Comparison of ENCODE assay signal across 8 cellular contexts in the genomic region with DNA sequence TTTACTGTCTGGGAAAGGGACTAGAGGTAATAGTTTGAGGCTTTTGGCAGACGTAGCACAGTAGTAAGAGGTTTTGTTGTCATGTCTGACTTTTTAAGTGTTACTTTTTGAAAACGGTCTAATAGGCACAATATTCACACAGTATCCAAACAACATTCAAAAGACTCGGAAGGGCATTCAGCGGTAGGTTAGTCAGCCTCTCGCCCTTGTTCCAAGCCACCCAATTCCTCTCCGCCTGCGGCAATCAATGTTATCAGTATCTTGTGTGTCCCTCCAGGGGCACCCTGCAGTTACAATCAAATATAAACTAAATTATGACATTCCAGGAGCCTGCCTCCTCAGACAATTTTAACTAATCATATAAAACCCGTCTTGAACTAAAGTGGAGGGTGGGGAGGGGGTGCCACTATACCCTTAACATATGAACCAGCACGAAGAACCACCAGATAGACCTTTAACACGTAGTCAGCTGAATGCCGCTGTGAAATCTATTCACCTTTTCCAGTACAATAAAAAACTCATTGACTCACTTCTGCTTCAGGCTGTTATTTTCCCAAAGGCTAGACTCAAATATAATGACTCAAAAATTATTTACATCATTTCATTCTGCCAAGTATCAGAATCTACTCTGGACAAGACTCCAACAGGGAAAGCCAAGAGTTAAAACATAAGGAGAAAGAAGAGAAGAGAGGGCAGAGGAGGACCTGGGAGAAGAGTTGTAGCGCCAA. TPM values are rescaled to one million over a fixed set of nuclear protein-coding genes. Genes with fewer than 3 reads are reported as not detected.
DNase-seq lines count a peak whose midpoint lies in the region; ATAC-seq and TF ChIP-seq lines count a peak whose summit lies in the region.

No MANE protein-coding gene starts in this region.

- H3K27me3 ChIP-seq in MG63, result no peaks in the 10 kb centered on the region

- H3K4me3 ChIP-seq in MG63 (peak overlapping the region; percentile 98), coronary artery (peak overlapping the region; percentile 90)

- no peaks in the 10 kb centered on the region for H3K9me3 Mint-ChIP-seq in natural killer cell treated with Interleukin-12 subunit alpha and Interleukin-12 subunit beta and Interleukin-15 and Interleukin-18, amount 100 ng/mL, for 72 hours

- peak overlapping the region; percentile 83 to 95 for H3K27ac Mint-ChIP-seq in natural killer cell treated with Interleukin-12 subunit alpha and Interleukin-12 subunit beta and Interleukin-15 and Interleukin-18, amount 100 ng/mL, for 72 hours

- no peak for ATAC-seq in natural killer cell treated with Interleukin-12 subunit alpha and Interleukin-12 subunit beta and Interleukin-15 and Interleukin-18, amount 100 ng/mL, for 72 hours
- ATAC-seq in HG02642 (IDR thresholded peaks at IDR 0.05; ENCODE audit: poor library complexity, unreplicated experiment) (no peak), GM21367 (IDR thresholded peaks at IDR 0.05; ENCODE audit: unreplicated experiment) (no peak)

- peaks cover 50% of the 10 kb centered on the region for H3K36me3 ChIP-seq in MG63

- DNase-seq in CD1c-positive myeloid dendritic cell (ENCODE audit: extremely low spot score) (peak; percentile 9), MG63 (peak; percentile 26), coronary artery (ENCODE audit: low spot score) (no peak), COR-L47 (lab: John Stamatoyannopoulos, UW) (no peak), islet precursor cell (no peak)
- DNase-seq in natural killer cell treated with Interleukin-12 subunit alpha and Interleukin-12 subunit beta and Interleukin-15 and Interleukin-18, amount 100 ng/mL, for 72 hours (ENCODE audit: low spot score), result no peak

- H3K4me3 Mint-ChIP-seq in natural killer cell treated with Interleukin-12 subunit alpha and Interleukin-12 subunit beta and Interleukin-15 and Interleukin-18, amount 100 ng/mL, for 72 hours, result peak overlapping the region; percentile 97

- H3K4me1 Mint-ChIP-seq in natural killer cell treated with Interleukin-12 subunit alpha and Interleukin-12 subunit beta and Interleukin-15 and Interleukin-18, amount 100 ng/mL, for 72 hours (ENCODE audit: low read depth in 2 of 2), result peaks cover 43 to 47% of the 10 kb centered on the region in 2 donors

- no peak for TF ChIP-seq CTCF in coronary artery (IDR thresholded peaks at IDR 0.05)

- H3K9me3 ChIP-seq in MG63, result no peaks in the 10 kb centered on the region

- H3K36me3 Mint-ChIP-seq in natural killer cell treated with Interleukin-12 subunit alpha and Interleukin-12 subunit beta and Interleukin-15 and Interleukin-18, amount 100 ng/mL, for 72 hours, result peaks cover 4% of the 10 kb centered on the region

- peaks cover 0 to 3% of the 10 kb centered on the region in 2 donors for H3K27me3 Mint-ChIP-seq in natural killer cell treated with Interleukin-12 subunit alpha and Interleukin-12 subunit beta and Interleukin-15 and Interleukin-18, amount 100 ng/mL, for 72 hours

- H3K27ac ChIP-seq in coronary artery, result peak overlapping the region; percentile 94 to 98

RNA-seq across cellular contexts. Expression of gene TENT5A, which starts 1.7 kb away (rescaled TPM):
- total RNA-seq in MG63 (2014; rRNA removed; shearing (Covaris generic); ENCODE audit: low replicate concordance), result 16.4 and 22.0 TPM in 2 replicates
- total RNA-seq in natural killer cell treated with Interleukin-12 subunit alpha and Interleukin-12 subunit beta and Interleukin-15 and Interleukin-18, amount 100 ng/mL, for 72 hours, result 1 to 10 TPM; 1.5 to 8.6 TPM

Comparison
In these comparisons a context has a peak if more than half of its experiments do, and no peak if none do; other contexts are left out.
1. DNase-seq: peak in CD1c-positive myeloid dendritic cell (single experiment) and MG63 (single experiment); none in coronary artery (single experiment), natural killer cell treated with Interleukin-12 subunit alpha and Interleukin-12 subunit beta and Interleukin-15 and Interleukin-18, amount 100 ng/mL, for 72 hours (single experiment), COR-L47 (single experiment) and islet precursor cell (single experiment).